ENCODE assay signal across 2 cellular contexts in the genomic region with DNA sequence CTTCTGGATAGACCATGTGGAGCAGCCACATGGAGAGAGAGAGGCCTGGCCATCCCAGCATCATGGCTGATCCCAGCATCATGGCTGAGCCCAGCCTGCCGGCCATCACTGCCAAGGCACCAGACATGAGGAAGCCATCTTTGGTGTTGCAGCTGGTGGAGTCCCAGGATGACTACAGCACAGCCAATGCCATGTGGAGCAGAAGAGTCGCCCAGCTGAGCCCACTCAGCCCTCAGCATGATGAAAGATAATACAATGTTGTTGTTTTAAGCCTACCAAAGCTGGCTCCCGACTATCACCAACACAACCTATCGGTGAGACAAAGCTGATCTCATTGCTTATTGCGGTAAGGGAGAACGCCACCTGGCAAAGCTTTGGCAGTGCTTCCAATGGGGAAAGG.
TF ChIP-seq lines count a peak whose summit lies in the region.

No MANE protein-coding gene starts in this region.

TF ChIP-seq in GM23338, 12 proteins besides CTCF, POLR2A, EP300 and RAD21 (continued from another document):
- TF ChIP-seq EZH2phosphoT487 (IDR thresholded peaks at IDR 0.05; ENCODE audit: unreplicated experiment) (no peak), NANOG (IDR thresholded peaks at IDR 0.05; ENCODE audit: borderline replicate concordance) (no peak), ZNF114 (CRISPR knock-in tag; IDR thresholded peaks at IDR 0.05) (no peak)
TF ChIP-seq in GM23338: peak in this region for 1.

TF ChIP-seq in K562, 482 proteins besides CTCF, POLR2A, EP300 and RAD21 (continued from another document):
- TF ChIP-seq PHTF2 (CRISPR knock-in tag; IDR thresholded peaks at IDR 0.05) (no peak), RBM22 (IDR thresholded peaks at IDR 0.05; ENCODE audit: low read depth, low read length, poor library complexity, severe bottlenecking) (no peak), ZNF696 (CRISPR knock-in tag; conservative IDR thresholded peaks at IDR 0.05) (no peak)
- TF ChIP-seq, protein P1, sequence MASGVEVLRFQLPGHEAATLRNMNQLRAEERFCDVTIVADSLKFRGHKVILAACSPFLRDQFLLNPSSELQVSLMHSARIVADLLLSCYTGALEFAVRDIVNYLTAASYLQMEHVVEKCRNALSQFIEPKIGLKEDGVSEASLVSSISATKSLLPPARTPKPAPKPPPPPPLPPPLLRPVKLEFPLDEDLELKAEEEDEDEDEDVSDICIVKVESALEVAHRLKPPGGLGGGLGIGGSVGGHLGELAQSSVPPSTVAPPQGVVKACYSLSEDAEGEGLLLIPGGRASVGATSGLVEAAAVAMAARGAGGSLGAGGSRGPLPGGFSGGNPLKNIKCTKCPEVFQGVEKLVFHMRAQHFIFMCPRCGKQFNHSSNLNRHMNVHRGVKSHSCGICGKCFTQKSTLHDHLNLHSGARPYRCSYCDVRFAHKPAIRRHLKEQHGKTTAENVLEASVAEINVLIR (CRISPR knock-in tag; IDR thresholded peaks at IDR 0.05): no peak
